Comparison of ENCODE assay signal across 11 cellular contexts in the genomic region with DNA sequence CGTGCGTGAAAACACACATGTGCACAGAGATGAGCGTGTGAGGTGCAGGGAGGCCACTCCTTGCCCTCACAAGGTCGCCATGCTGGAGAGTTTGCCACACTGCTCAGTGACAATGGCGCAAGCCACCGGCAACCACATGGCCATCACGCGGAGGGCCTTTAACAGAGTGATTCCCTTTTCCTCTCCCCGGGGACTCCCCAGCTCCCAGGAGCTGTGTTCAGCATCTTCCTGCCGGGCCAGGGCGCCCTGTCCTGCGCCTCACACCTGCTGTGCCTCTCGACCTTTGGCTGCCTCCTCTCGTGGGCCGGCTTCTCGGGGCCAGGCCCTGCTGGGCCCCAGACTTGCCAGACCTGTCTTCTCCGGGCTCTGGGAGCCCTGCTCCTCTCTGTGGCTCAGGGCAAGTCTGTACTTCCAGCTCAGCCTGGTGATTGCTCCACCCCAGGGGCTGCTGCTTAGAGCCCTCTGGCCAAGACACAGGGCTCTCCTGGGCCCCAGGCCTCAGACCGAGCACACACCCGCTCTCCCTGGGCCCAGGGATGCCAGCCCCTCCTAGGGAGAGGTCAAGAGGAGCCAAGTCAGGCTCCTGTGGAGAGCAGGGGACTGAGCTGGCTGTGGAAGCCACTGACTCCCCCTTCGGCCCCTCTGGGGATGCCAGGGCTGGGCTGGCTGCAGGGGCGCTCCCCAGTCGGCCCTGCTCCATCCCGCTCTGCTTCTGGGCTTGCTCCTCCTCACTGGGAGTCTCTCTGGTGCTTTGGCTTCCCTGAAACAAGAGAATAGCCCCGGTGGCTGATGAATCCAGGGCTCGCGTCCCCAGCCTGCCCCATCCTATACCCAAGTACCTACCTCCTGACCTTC. TPM values are rescaled to one million over a fixed set of nuclear protein-coding genes. Genes with fewer than 3 reads are reported as not detected.
DNase-seq lines count a peak whose midpoint lies in the region; ATAC-seq, FAIRE-seq and TF ChIP-seq lines count a peak whose summit lies in the region.
"Had no signal": no experiment of that assay in that cellular context is flagged by ENCODE, and none has a peak within 500 bp of the region (broad histone marks: within the 10 kb centered on the region; RNA-seq: fewer than 3 reads in every experiment).

No MANE protein-coding gene starts in this region.

- H3K4me1 ChIP-seq in liver (ENCODE audit: control insufficient read depth in 4 of 4, insufficient read depth in 4 of 4, low read length in 3 of 4), result peaks cover 3 to 30% (median 15%) of the 10 kb centered on the region in 4 donors
- peaks cover 33% of the 10 kb centered on the region for H3K4me1 ChIP-seq in HepG2 (ENCODE audit: insufficient read depth, low read length)
- peaks cover 15 to 68% of the 10 kb centered on the region in 2 donors for H3K4me1 ChIP-seq in lung (ENCODE audit: control insufficient read depth in 2 of 2, insufficient read depth in 2 of 2, low read length in 2 of 2)
- H3K4me1 ChIP-seq in effector memory CD4-positive, alpha-beta T cell (ENCODE audit: control insufficient read depth, insufficient read depth, low read length, poor library complexity, severe bottlenecking), result peaks cover 9% of the 10 kb centered on the region

- no peak overlapping the region for H3K4me2 ChIP-seq in HepG2 (ENCODE audit: low read depth, low read length)
- H3K4me2 ChIP-seq: KMS-11 had no signal

- FAIRE-seq in HepG2 (lab: Jason Lieb, UNC), result no peak
- FAIRE-seq: pancreas had no signal

- no peak overlapping the region for H3K4me3 ChIP-seq in liver (ENCODE audit: low read depth in 1 of 3, low read length in 3 of 3)
- no peak overlapping the region for H3K4me3 ChIP-seq in HepG2 (replicated peaks in 1 of 3; ENCODE audit: insufficient read depth in 1 of 3, low read depth in 2 of 3, low read length in 3 of 3)
- no peak overlapping the region for H3K4me3 ChIP-seq in lung
- H3K4me3 ChIP-seq in effector memory CD4-positive, alpha-beta T cell (ENCODE audit: insufficient read depth, low read depth, low read length, poor library complexity, severe bottlenecking), result no peak overlapping the region
- H3K4me3 ChIP-seq: pancreas had no signal

- POLR2A ChIA-PET in HepG2 (lab: Yijun Ruan, JAX), result interaction anchor here (1.3 kb wide), 1 partner anchor 10 kb away, joined by 3 read pairs; no protein-coding TSS in a partner anchor

- intact Hi-C loops in HepG2 (cut with micrococcal nuclease; ENCODE audit: unreplicated experiment), result no loop called here

- WGBS in liver, result 87% methylated on average over 26 of the region's 26 CpGs
- WGBS in HepG2 (ENCODE audit: low lambda C conversion rate), result 88% methylated on average over 11 of the region's 26 CpGs
- WGBS in lung, 2 donors, result 73 to 74% methylated on average over 26 of the region's 26 CpGs

- H3K9ac ChIP-seq in liver (ENCODE audit: low read depth in 1 of 2, low read length in 2 of 2) (no peak overlapping the region), HepG2 (ENCODE audit: insufficient read depth, low read depth, low read length) (no peak overlapping the region)
- H3K9ac ChIP-seq: KMS-11 had no signal

- in situ Hi-C loops in HepG2 (cut with HindIII; ENCODE audit: extremely low pct_ligation_motif_present, low pct_unique_long_range_greater_than_20kb), result no loop called here

- TF ChIP-seq EP300 in HepG2 (IDR thresholded peaks at IDR 0.05; ENCODE audit: low read depth in 2 of 2, low read length in 2 of 2) (no peak), HepG2 (CRISPR knock-in tag; IDR thresholded peaks at IDR 0.05; ENCODE audit: borderline replicate concordance) (no peak)

- CTCF ChIA-PET in HepG2 (lab: Yijun Ruan, JAX; ENCODE audit: low intra/inter-chr PET ratio, low total read pairs), result no interaction called here

- H3K9me3 ChIP-seq in liver (ENCODE audit: control insufficient read depth in 4 of 4, low read length in 3 of 4) (no peaks in the 10 kb centered on the region), HepG2 (ENCODE audit: low read length) (no peaks in the 10 kb centered on the region), lung (ENCODE audit: control insufficient read depth in 2 of 2, insufficient read depth in 1 of 2, low read length in 1 of 2) (no peaks in the 10 kb centered on the region)
- no peaks in the 10 kb centered on the region for H3K9me3 ChIP-seq in effector memory CD4-positive, alpha-beta T cell (ENCODE audit: control insufficient read depth, low read length)
- H3K9me3 ChIP-seq: pancreas had no signal

- no peaks in the 10 kb centered on the region for H3K79me2 ChIP-seq in HepG2 (ENCODE audit: insufficient read depth, low read length)

- H4K20me1 ChIP-seq in HepG2 (ENCODE audit: insufficient read depth, low read length), result peaks cover 4% of the 10 kb centered on the region; the same call in 1 of the 2 replicates

- no TSS peak for BruUV-seq in HepG2 (replicated peaks; lab: Mats Ljungman, UMichigan)

- TF ChIP-seq RAD21 in liver (IDR thresholded peaks at IDR 0.05) (no peak), HepG2 (CRISPR knock-in tag; IDR thresholded peaks at IDR 0.05) (no peak)

- ATAC-seq in HepG2 (no peak), lung (ENCODE audit: insufficient read depth, low FRiP score) (no peak), HG02610 (IDR thresholded peaks at IDR 0.05; ENCODE audit: unreplicated experiment) (no peak)

- H3K27ac ChIP-seq in liver (ENCODE audit: low read depth in 1 of 2, low read length in 2 of 2), result peak overlapping the region; percentile 67 to 80
- no peak overlapping the region for H3K27ac ChIP-seq in HepG2 (ENCODE audit: extremely low read length, insufficient read depth, low read length)
- peak overlapping the region; percentile 35 to 95 for H3K27ac ChIP-seq in lung (ENCODE audit: low read depth in 1 of 2, low read length in 1 of 2)
- no peak overlapping the region for H3K27ac ChIP-seq in effector memory CD4-positive, alpha-beta T cell (ENCODE audit: insufficient read depth, low read length, poor library complexity, severe bottlenecking)
- H3K27ac ChIP-seq: KMS-11 had no signal

- TF ChIP-seq POLR2A in HepG2 (IDR thresholded peaks at IDR 0.05; ENCODE audit: insufficient read depth in 1 of 2, low read depth in 2 of 2, low read length in 2 of 2), result no peak

- TF ChIP-seq CTCF in liver (IDR thresholded peaks at IDR 0.05; ENCODE audit: low read depth, low read length, missing input control) (no peak), HepG2 (CRISPR knock-in tag; IDR thresholded peaks at IDR 0.05) (no peak), lung (IDR thresholded peaks at IDR 0.05; ENCODE audit: control extremely low read depth, extremely low read depth) (no peak)

- H3K27me3 ChIP-seq in liver (ENCODE audit: control insufficient read depth in 4 of 4, insufficient read depth in 4 of 4, low read length in 3 of 4) (no peaks in the 10 kb centered on the region), HepG2 (ENCODE audit: control insufficient read depth in 1 of 2, insufficient read depth in 2 of 2, low read length in 2 of 2) (no peaks in the 10 kb centered on the region), lung (ENCODE audit: control insufficient read depth, insufficient read depth) (no peaks in the 10 kb centered on the region)
- H3K27me3 ChIP-seq in effector memory CD4-positive, alpha-beta T cell (replicated peaks; ENCODE audit: control insufficient read depth, insufficient read depth, low read length, poor library complexity, severe bottlenecking), result no peaks in the 10 kb centered on the region
- H3K27me3 ChIP-seq: pancreas had no signal

- DNase-seq in HepG2 (ENCODE audit: low spot score) (no peak), lung (ENCODE audit: low spot score) (peak; percentile 47), NCI-H2171 (lab: John Stamatoyannopoulos, UW) (no peak)
- no peak for DNase-seq in effector memory CD4-positive, alpha-beta T cell
- DNase-seq: activated T-cell treated with anti-CD3 and anti-CD28 coated beads, Interleukin-2, amount 50 U/mL, for 1 hour; NCI-H524 treated with DMSO at 0.1 percent for 48 hours had no signal

- no peak overlapping the region for H2AFZ ChIP-seq in HepG2 (ENCODE audit: low read length)

- H3K36me3 ChIP-seq in liver (ENCODE audit: control insufficient read depth in 4 of 4, insufficient read depth in 3 of 4, low read depth in 1 of 4, low read length in 3 of 4) (no peaks in the 10 kb centered on the region), HepG2 (replicated peaks in 1 of 2; ENCODE audit: control insufficient read depth in 1 of 2, insufficient read depth in 2 of 2, low read length in 2 of 2) (no peaks in the 10 kb centered on the region; a peak in 1 of 5 replicates), lung (ENCODE audit: control insufficient read depth in 2 of 2, insufficient read depth in 2 of 2, low read length in 2 of 2) (peaks cover 0 to 18% of the 10 kb centered on the region in 2 donors)
- H3K36me3 ChIP-seq in effector memory CD4-positive, alpha-beta T cell (ENCODE audit: control insufficient read depth, insufficient read depth, low read length), result no peaks in the 10 kb centered on the region
- H3K36me3 ChIP-seq: pancreas had no signal

RNA-seq across cellular contexts. Expression of gene CCDC9B, which starts 5.6 kb away (rescaled TPM):
- total RNA-seq in liver (1 to 10 TPM in 1 of 2 donors, under 1 TPM in 1; 0.61 to 4.4 TPM), HepG2 (2016; rRNA removed; fragmentation: Illumina TruSeq; extraction: Trizol) (1.0 and 1.6 TPM in 2 replicates), lung (10 to 100 TPM in 1 of 2 donors, 1 to 10 TPM in 1; 4.4 to 42.1 TPM)
- polyA plus RNA-seq in liver (under 1 TPM; 0.43 to 0.85 TPM), HepG2 (2011; rRNA removed) (0.98 and 1.3 TPM in 2 replicates), lung (10 to 100 TPM in 1 of 2 donors, 1 to 10 TPM in 1; 7.0 to 22.8 TPM)
- total RNA-seq in HepG2 (2016; cell fraction: cytosol; rRNA removed; fragmentation: Illumina TruSeq; extraction: Trizol; ENCODE audit: low read depth), result 0.20 and 0.71 TPM in 2 replicates
- total RNA-seq in HepG2 (2016; cell fraction: insoluble cytoplasmic fraction; rRNA removed; fragmentation: Illumina TruSeq; extraction: Trizol), result 0.89 and 1.7 TPM in 2 replicates
- total RNA-seq in HepG2 (2016; cell fraction: membrane; rRNA removed; fragmentation: Illumina TruSeq; extraction: Trizol), result 0.74 and 0.79 TPM in 2 replicates
- total RNA-seq in HepG2 (2016; cell fraction: nucleus; rRNA removed; fragmentation: Illumina TruSeq; extraction: Trizol), result 5.4 and 6.0 TPM in 2 replicates
- 0.34 and 0.46 TPM in 2 replicates for polyA plus RNA-seq in HepG2 (2011; cell fraction: cytosol; rRNA removed)
- polyA plus RNA-seq in HepG2 (2011; cell fraction: nucleus; rRNA removed), result 16.0 and 21.0 TPM in 2 replicates
- 1.9 and 2.3 TPM in 2 replicates for polyA plus RNA-seq in HepG2 (2012)
- 0.20 and 0.31 TPM in 2 replicates for polyA plus RNA-seq in HepG2 (2016; cell fraction: cytosol; fragmentation: Illumina TruSeq; extraction: Trizol; ENCODE audit: low read depth)
- polyA plus RNA-seq in HepG2 (2016; cell fraction: insoluble cytoplasmic fraction; fragmentation: Illumina TruSeq; extraction: Trizol; ENCODE audit: low read depth), result 0.72 and 1.5 TPM in 2 replicates
- 0.16 and 0.26 TPM in 2 replicates for polyA plus RNA-seq in HepG2 (2016; cell fraction: membrane; fragmentation: Illumina TruSeq; extraction: Trizol; ENCODE audit: low read depth)
- polyA plus RNA-seq in HepG2 (2016; cell fraction: nucleus; fragmentation: Illumina TruSeq; extraction: Trizol; ENCODE audit: insufficient read depth, low read depth), result 10.8 and 14.7 TPM in 2 replicates
- 3.8 and 11.1 TPM in 2 replicates for polyA minus RNA-seq in HepG2 (2011; rRNA and poly(A)+ RNA removed; ENCODE audit: low replicate concordance)
- 0.69 and 2.3 TPM in 2 replicates for polyA minus RNA-seq in HepG2 (2011; cell fraction: cytosol; rRNA and poly(A)+ RNA removed)
- polyA minus RNA-seq in HepG2 (2011; cell fraction: nucleus; rRNA and poly(A)+ RNA removed), result 16.1 and 20.5 TPM in 2 replicates

RNA-seq across cellular contexts. Expression of gene INAFM2, which starts 11.7 kb away (rescaled TPM):
- total RNA-seq in liver, result 1 to 10 TPM; 4.8 to 5.7 TPM
- 1 to 10 TPM; 3.3 to 4.0 TPM for polyA plus RNA-seq in liver
- 6.5 and 8.1 TPM in 2 replicates for total RNA-seq in HepG2 (2016; rRNA removed; fragmentation: Illumina TruSeq; extraction: Trizol)
- total RNA-seq in HepG2 (2016; cell fraction: cytosol; rRNA removed; fragmentation: Illumina TruSeq; extraction: Trizol; ENCODE audit: low read depth), result 2.3 and 2.5 TPM in 2 replicates
- total RNA-seq in HepG2 (2016; cell fraction: insoluble cytoplasmic fraction; rRNA removed; fragmentation: Illumina TruSeq; extraction: Trizol), result 6.7 and 7.0 TPM in 2 replicates
- total RNA-seq in HepG2 (2016; cell fraction: membrane; rRNA removed; fragmentation: Illumina TruSeq; extraction: Trizol), result 8.8 and 9.5 TPM in 2 replicates
- total RNA-seq in HepG2 (2016; cell fraction: nucleus; rRNA removed; fragmentation: Illumina TruSeq; extraction: Trizol), result 5.3 and 7.0 TPM in 2 replicates
- polyA plus RNA-seq in HepG2 (2011; rRNA removed), result 5.4 and 5.5 TPM in 2 replicates
- polyA plus RNA-seq in HepG2 (2011; cell fraction: cytosol; rRNA removed), result 2.7 and 3.4 TPM in 2 replicates
- polyA plus RNA-seq in HepG2 (2011; cell fraction: nucleus; rRNA removed), result 2.2 and 2.7 TPM in 2 replicates
- polyA plus RNA-seq in HepG2 (2012), result 4.1 and 4.6 TPM in 2 replicates
- polyA plus RNA-seq in HepG2 (2016; cell fraction: cytosol; fragmentation: Illumina TruSeq; extraction: Trizol; ENCODE audit: low read depth), result 1.7 and 3.1 TPM in 2 replicates
- polyA plus RNA-seq in HepG2 (2016; cell fraction: insoluble cytoplasmic fraction; fragmentation: Illumina TruSeq; extraction: Trizol; ENCODE audit: low read depth), result 6.6 and 7.4 TPM in 2 replicates
- polyA plus RNA-seq in HepG2 (2016; cell fraction: membrane; fragmentation: Illumina TruSeq; extraction: Trizol; ENCODE audit: low read depth), result 5.0 and 6.1 TPM in 2 replicates
- 5.7 and 8.4 TPM in 2 replicates for polyA plus RNA-seq in HepG2 (2016; cell fraction: nucleus; fragmentation: Illumina TruSeq; extraction: Trizol; ENCODE audit: insufficient read depth, low read depth)
- polyA minus RNA-seq in HepG2 (2011; rRNA and poly(A)+ RNA removed; ENCODE audit: low replicate concordance), result 3.4 and 5.5 TPM in 2 replicates
- 4.6 and 5.2 TPM in 2 replicates for polyA minus RNA-seq in HepG2 (2011; cell fraction: cytosol; rRNA and poly(A)+ RNA removed)
- 2.2 and 4.2 TPM in 2 replicates for polyA minus RNA-seq in HepG2 (2011; cell fraction: nucleus; rRNA and poly(A)+ RNA removed)
- total RNA-seq in lung, result 10 to 100 TPM; 12.8 to 31.1 TPM
- polyA plus RNA-seq in lung, result 10 to 100 TPM; 18.4 to 19.7 TPM

RNA-seq across cellular contexts. Expression of gene PHGR1, which starts 15.7 kb away (rescaled TPM):
- total RNA-seq in liver, result under 1 TPM in 1 of 2 donors, not detected in 1; 0.33 TPM
- not detected for polyA plus RNA-seq in liver
- total RNA-seq in HepG2 (2016; rRNA removed; fragmentation: Illumina TruSeq; extraction: Trizol), result not detected in 2 replicates
- total RNA-seq in HepG2 (2016; cell fraction: cytosol; rRNA removed; fragmentation: Illumina TruSeq; extraction: Trizol; ENCODE audit: low read depth), result not detected in 2 replicates
- not detected in 2 replicates for total RNA-seq in HepG2 (2016; cell fraction: insoluble cytoplasmic fraction; rRNA removed; fragmentation: Illumina TruSeq; extraction: Trizol)
- total RNA-seq in HepG2 (2016; cell fraction: membrane; rRNA removed; fragmentation: Illumina TruSeq; extraction: Trizol), result not detected in 2 replicates
- total RNA-seq in HepG2 (2016; cell fraction: nucleus; rRNA removed; fragmentation: Illumina TruSeq; extraction: Trizol), result not detected in 2 replicates
- not detected in 2 replicates for polyA plus RNA-seq in HepG2 (2011; rRNA removed)
- not detected in 2 replicates for polyA plus RNA-seq in HepG2 (2011; cell fraction: cytosol; rRNA removed)
- polyA plus RNA-seq in HepG2 (2011; cell fraction: nucleus; rRNA removed), result not detected in 2 replicates
- polyA plus RNA-seq in HepG2 (2012), result not detected in 2 replicates
- polyA plus RNA-seq in HepG2 (2016; cell fraction: cytosol; fragmentation: Illumina TruSeq; extraction: Trizol; ENCODE audit: low read depth), result not detected in 2 replicates
- polyA plus RNA-seq in HepG2 (2016; cell fraction: insoluble cytoplasmic fraction; fragmentation: Illumina TruSeq; extraction: Trizol; ENCODE audit: low read depth), result not detected in 2 replicates
- not detected in 2 replicates for polyA plus RNA-seq in HepG2 (2016; cell fraction: membrane; fragmentation: Illumina TruSeq; extraction: Trizol; ENCODE audit: low read depth)
- not detected in 2 replicates for polyA plus RNA-seq in HepG2 (2016; cell fraction: nucleus; fragmentation: Illumina TruSeq; extraction: Trizol; ENCODE audit: insufficient read depth, low read depth)
- polyA minus RNA-seq in HepG2 (2011; rRNA and poly(A)+ RNA removed; ENCODE audit: low replicate concordance), result not detected in 2 replicates
- not detected in 2 replicates for polyA minus RNA-seq in HepG2 (2011; cell fraction: cytosol; rRNA and poly(A)+ RNA removed)
- not detected in 2 replicates for polyA minus RNA-seq in HepG2 (2011; cell fraction: nucleus; rRNA and poly(A)+ RNA removed)
- not detected for total RNA-seq in lung
- polyA plus RNA-seq in lung, result 1 to 10 TPM in 1 of 2 donors, under 1 TPM in 1; 0.84 to 1.0 TPM
- total RNA-seq: T-helper 2 cell treated with Interferon-gamma antibody and Interleukin-4, amounts not matched to agents 100 ng/mL and 5 ng/mL, for 36 hours had no signal

RNA-seq across cellular contexts. Expression of gene DISP2, which starts 22.9 kb away (rescaled TPM):
- total RNA-seq in liver (under 1 TPM; under 0.01 TPM), HepG2 (2016; rRNA removed; fragmentation: Illumina TruSeq; extraction: Trizol) (0.09 and 0.15 TPM in 2 replicates), lung (1 to 10 TPM in 1 of 2 donors, under 1 TPM in 1; 0.23 to 1.3 TPM)
- polyA plus RNA-seq in liver (under 1 TPM in 1 of 2 donors, not detected in 1; 0.23 TPM), HepG2 (2011; rRNA removed) (0.07 and 0.32 TPM in 2 replicates), lung (1 to 10 TPM in 1 of 2 donors, under 1 TPM in 1; 0.06 to 2.5 TPM)
- total RNA-seq in HepG2 (2016; cell fraction: cytosol; rRNA removed; fragmentation: Illumina TruSeq; extraction: Trizol; ENCODE audit: low read depth), result 0.20 TPM in 1 of 2 replicates, not detected in the other
- total RNA-seq in HepG2 (2016; cell fraction: insoluble cytoplasmic fraction; rRNA removed; fragmentation: Illumina TruSeq; extraction: Trizol), result 0.01 and 0.15 TPM in 2 replicates
- total RNA-seq in HepG2 (2016; cell fraction: membrane; rRNA removed; fragmentation: Illumina TruSeq; extraction: Trizol), result 0.14 and 0.25 TPM in 2 replicates
- total RNA-seq in HepG2 (2016; cell fraction: nucleus; rRNA removed; fragmentation: Illumina TruSeq; extraction: Trizol), result 0.09 and 0.88 TPM in 2 replicates
- polyA plus RNA-seq in HepG2 (2011; cell fraction: cytosol; rRNA removed), result 0.03 and 0.05 TPM in 2 replicates
- polyA plus RNA-seq in HepG2 (2011; cell fraction: nucleus; rRNA removed), result 0.12 and 0.14 TPM in 2 replicates
- 0.03 and 0.12 TPM in 2 replicates for polyA plus RNA-seq in HepG2 (2012)
- 0.01 and 0.08 TPM in 2 replicates for polyA plus RNA-seq in HepG2 (2016; cell fraction: cytosol; fragmentation: Illumina TruSeq; extraction: Trizol; ENCODE audit: low read depth)
- 0.03 and 0.20 TPM in 2 replicates for polyA plus RNA-seq in HepG2 (2016; cell fraction: insoluble cytoplasmic fraction; fragmentation: Illumina TruSeq; extraction: Trizol; ENCODE audit: low read depth)
- polyA plus RNA-seq in HepG2 (2016; cell fraction: membrane; fragmentation: Illumina TruSeq; extraction: Trizol; ENCODE audit: low read depth), result 0.26 and 0.30 TPM in 2 replicates
- 1.5 and 2.3 TPM in 2 replicates for polyA plus RNA-seq in HepG2 (2016; cell fraction: nucleus; fragmentation: Illumina TruSeq; extraction: Trizol; ENCODE audit: insufficient read depth, low read depth)
- 0.40 and 1.0 TPM in 2 replicates for polyA minus RNA-seq in HepG2 (2011; rRNA and poly(A)+ RNA removed; ENCODE audit: low replicate concordance)
- polyA minus RNA-seq in HepG2 (2011; cell fraction: cytosol; rRNA and poly(A)+ RNA removed), result 0.09 and 0.59 TPM in 2 replicates
- polyA minus RNA-seq in HepG2 (2011; cell fraction: nucleus; rRNA and poly(A)+ RNA removed), result 0.37 and 0.64 TPM in 2 replicates

RNA-seq across cellular contexts. Expression of gene PLCB2, which starts 27.4 kb away (rescaled TPM):
- total RNA-seq in liver (10 to 100 TPM; 10.6 to 13.3 TPM), HepG2 (2016; rRNA removed; fragmentation: Illumina TruSeq; extraction: Trizol) (not detected in 2 replicates), lung (10 to 100 TPM; 17.9 to 76.7 TPM)
- polyA plus RNA-seq in liver (1 to 10 TPM; 2.1 to 4.7 TPM), HepG2 (2011; rRNA removed) (0.11 TPM in 1 of 2 replicates, not detected in the other), lung (10 to 100 TPM; 47.5 to 54.9 TPM)
- not detected in 2 replicates for total RNA-seq in HepG2 (2016; cell fraction: cytosol; rRNA removed; fragmentation: Illumina TruSeq; extraction: Trizol; ENCODE audit: low read depth)
- not detected in 2 replicates for total RNA-seq in HepG2 (2016; cell fraction: insoluble cytoplasmic fraction; rRNA removed; fragmentation: Illumina TruSeq; extraction: Trizol)
- total RNA-seq in HepG2 (2016; cell fraction: membrane; rRNA removed; fragmentation: Illumina TruSeq; extraction: Trizol), result not detected in 2 replicates
- total RNA-seq in HepG2 (2016; cell fraction: nucleus; rRNA removed; fragmentation: Illumina TruSeq; extraction: Trizol), result not detected in 2 replicates
- 0.05 and 0.06 TPM in 2 replicates for polyA plus RNA-seq in HepG2 (2011; cell fraction: cytosol; rRNA removed)
- 0.39 and 0.71 TPM in 2 replicates for polyA plus RNA-seq in HepG2 (2011; cell fraction: nucleus; rRNA removed)
- not detected in 2 replicates for polyA plus RNA-seq in HepG2 (2012)
- polyA plus RNA-seq in HepG2 (2016; cell fraction: cytosol; fragmentation: Illumina TruSeq; extraction: Trizol; ENCODE audit: low read depth), result not detected in 2 replicates
- not detected in 2 replicates for polyA plus RNA-seq in HepG2 (2016; cell fraction: insoluble cytoplasmic fraction; fragmentation: Illumina TruSeq; extraction: Trizol; ENCODE audit: low read depth)
- not detected in 2 replicates for polyA plus RNA-seq in HepG2 (2016; cell fraction: membrane; fragmentation: Illumina TruSeq; extraction: Trizol; ENCODE audit: low read depth)
- polyA plus RNA-seq in HepG2 (2016; cell fraction: nucleus; fragmentation: Illumina TruSeq; extraction: Trizol; ENCODE audit: insufficient read depth, low read depth), result not detected in 2 replicates
- 29.2 TPM in 1 of 2 replicates, not detected in the other for polyA minus RNA-seq in HepG2 (2011; rRNA and poly(A)+ RNA removed; ENCODE audit: low replicate concordance)
- polyA minus RNA-seq in HepG2 (2011; cell fraction: cytosol; rRNA and poly(A)+ RNA removed), result not detected in 2 replicates
- not detected in 2 replicates for polyA minus RNA-seq in HepG2 (2011; cell fraction: nucleus; rRNA and poly(A)+ RNA removed)

Comparison
In these comparisons a context has a peak if more than half of its experiments do, and no peak if none do; other contexts are left out.
1. H3K27ac ChIP-seq: peak in liver (2 of 2) and lung (2 of 2); none in HepG2 (single experiment) and effector memory CD4-positive, alpha-beta T cell (single experiment).